In genomic region chr19:55432355-55432959, GRCh38 we compare ENCODE assay signal across 17 cellular contexts. TPM values are rescaled to one million over a fixed set of nuclear protein-coding genes. Genes with fewer than 3 reads are reported as not detected.
"Had no signal": no experiment of that assay in that cellular context is flagged by ENCODE, and none has a peak within 500 bp of the region (broad histone marks: within the 10 kb centered on the region; RNA-seq: fewer than 3 reads in every experiment).

No MANE protein-coding gene starts in this region.

- ATAC-seq: effector memory CD8-positive, alpha-beta T cell; left colon; upper lobe of right lung; WTC11 had no signal

- H3K36me3 Mint-ChIP-seq: naive B cell, WTC11 had no signal

- H3K4me3 ChIP-seq: coronary artery, esophagus muscularis mucosa, lung, skin epidermis, upper lobe of right lung had no signal

- H3K9me3 Mint-ChIP-seq: activated naive CD4-positive, alpha-beta T cell treated with anti-CD3 and anti-CD28 coated beads for 36 hours; effector memory CD8-positive, alpha-beta T cell had no signal

- DNase-seq: activated CD4-positive, alpha-beta T cell treated with anti-CD3 and anti-CD28 coated beads, Interleukin-2, amount 10 ng/mL, durations not matched to agents 24 days and 14 days; activated CD8-positive, alpha-beta memory T cell treated with anti-CD3 and anti-CD28 coated beads for 24 hours; activated naive CD4-positive, alpha-beta T cell treated with anti-CD3 and anti-CD28 coated beads for 36 hours; central memory CD4-positive, alpha-beta T cell; effector memory CD8-positive, alpha-beta T cell; head of caudate nucleus; left colon; naive B cell; upper lobe of right lung had no signal

- H3K27ac Mint-ChIP-seq: activated CD4-positive, alpha-beta T cell treated with anti-CD3 and anti-CD28 coated beads, Interleukin-2, amount 10 ng/mL, durations not matched to agents 24 days and 14 days; activated naive CD4-positive, alpha-beta T cell treated with anti-CD3 and anti-CD28 coated beads for 36 hours; effector memory CD8-positive, alpha-beta T cell; naive B cell; WTC11 had no signal

- H3K27ac ChIP-seq: coronary artery, esophagus muscularis mucosa, neutrophil, upper lobe of right lung had no signal

- H3K4me1 ChIP-seq: upper lobe of right lung had no signal

- H3K36me3 ChIP-seq: esophagus muscularis mucosa, neutrophil, upper lobe of right lung had no signal

- H3K4me3 Mint-ChIP-seq: activated CD4-positive, alpha-beta T cell treated with anti-CD3 and anti-CD28 coated beads, Interleukin-2, amount 10 ng/mL, durations not matched to agents 24 days and 14 days; activated naive CD4-positive, alpha-beta T cell treated with anti-CD3 and anti-CD28 coated beads for 36 hours; effector memory CD8-positive, alpha-beta T cell; naive B cell; WTC11 had no signal

- H3K9me3 ChIP-seq: esophagus muscularis mucosa, neutrophil, upper lobe of right lung had no signal

RNA-seq across cellular contexts. Expression of gene SHISA7, which starts 10.6 kb away (rescaled TPM):
- total RNA-seq: activated CD4-positive, alpha-beta T cell treated with anti-CD3 and anti-CD28 coated beads, Interleukin-2, amount 10 ng/mL, durations not matched to agents 24 days and 14 days; activated naive CD4-positive, alpha-beta T cell treated with anti-CD3 and anti-CD28 coated beads for 36 hours; fibroblast of villous mesenchyme; left colon; T-helper 1 cell treated with Interleukin-12 subunit alpha and Interleukin-12 subunit beta and Interleukin-4 antibody, amounts not matched to agents 30 ng/mL and 1 ng/mL, for 36 hours; upper lobe of right lung had no signal
- polyA plus RNA-seq: lung had no signal

RNA-seq across cellular contexts. Expression of gene C19orf85, which starts 32.1 kb away (rescaled TPM):
- total RNA-seq: activated CD4-positive, alpha-beta T cell treated with anti-CD3 and anti-CD28 coated beads, Interleukin-2, amount 10 ng/mL, durations not matched to agents 24 days and 14 days; activated naive CD4-positive, alpha-beta T cell treated with anti-CD3 and anti-CD28 coated beads for 36 hours; esophagus muscularis mucosa; fibroblast of villous mesenchyme; left colon; lung; T-helper 1 cell treated with Interleukin-12 subunit alpha and Interleukin-12 subunit beta and Interleukin-4 antibody, amounts not matched to agents 30 ng/mL and 1 ng/mL, for 36 hours; upper lobe of right lung had no signal
- polyA plus RNA-seq: lung had no signal
